Comparison of ENCODE assay signal across 9 cellular contexts in genomic region chr17:7380855-7381683, GRCh38. TPM values are rescaled to one million over a fixed set of nuclear protein-coding genes. Genes with fewer than 3 reads are reported as not detected.
DNase-seq lines count a peak whose midpoint lies in the region; ATAC-seq and TF ChIP-seq lines count a peak whose summit lies in the region.
"Had no signal": no experiment of that assay in that cellular context is flagged by ENCODE, and none has a peak within 500 bp of the region (broad histone marks: within the 10 kb centered on the region; RNA-seq: fewer than 3 reads in every experiment).

Gene TNK1, plus strand, starts transcription at chr17:7381089. Its CDS starts 1,838 bp downstream, at chr17:7382927.

- peak; percentile 79 to 88 for TF ChIP-seq POLR2A in Peyer's patch (IDR thresholded peaks at IDR 0.05)
- TF ChIP-seq POLR2A in ovary (IDR thresholded peaks at IDR 0.05), result peak; percentile 55

- H3K27ac ChIP-seq in Peyer's patch (peak within 1 kb of the TSS; percentile 55 to 82 (median 70)), ovary (peak within 1 kb of the TSS in 1 of 2 donors; percentile 46)

- peaks cover 3% of the 10 kb centered on the region for H3K4me1 Mint-ChIP-seq in glutamatergic neuron (ENCODE audit: low read depth, unreplicated experiment)
- H3K4me1 Mint-ChIP-seq in immature natural killer cell, result peaks cover 0 to 10% of the 10 kb centered on the region in 2 donors

- H3K36me3 ChIP-seq in Peyer's patch (peaks cover 0 to 3% (median 0%) of the 10 kb centered on the region in 3 donors), ovary (no peaks in the 10 kb centered on the region)

- H3K9me3 Mint-ChIP-seq in glutamatergic neuron (ENCODE audit: unreplicated experiment), result peaks cover 24% of the 10 kb centered on the region
- H3K9me3 Mint-ChIP-seq in immature natural killer cell, result peaks cover 0 to 1% (median 0%) of the 10 kb centered on the region in 6 donors

- peak; percentile 1 for DNase-seq in CD1c-positive myeloid dendritic cell (ENCODE audit: extremely low spot score)
- DNase-seq in Peyer's patch, result peak in 2 of 3 donors; percentile 85 to 89
- peak; percentile 29 for DNase-seq in glutamatergic neuron
- peak; percentile 67 to 77 (median 68) for DNase-seq in ovary
- DNase-seq in immature natural killer cell, result no peak
- DNase-seq in activated CD4-positive, alpha-beta T cell treated with anti-CD3 and anti-CD28 coated beads for 1 hour, result no peak
- DNase-seq in MV-4-11 (lab: John Stamatoyannopoulos, UW), result no peak
- DNase-seq: NCI-H2107 had no signal

- H3K27me3 ChIP-seq in Peyer's patch (no peaks in the 10 kb centered on the region), ovary (no peaks in the 10 kb centered on the region)

- no peak for ATAC-seq in GM18520 (IDR thresholded peaks at IDR 0.05; ENCODE audit: unreplicated experiment)

- 1 to 5% (median 4%) methylated on average over 44 to 52 of the region's 52 CpGs for WGBS in ovary, 3 donors

- peaks cover 8% of the 10 kb centered on the region for H3K36me3 Mint-ChIP-seq in glutamatergic neuron (ENCODE audit: unreplicated experiment)
- no peaks in the 10 kb centered on the region for H3K36me3 Mint-ChIP-seq in immature natural killer cell

- H3K4me1 ChIP-seq in Peyer's patch (peaks cover 0 to 17% (median 7%) of the 10 kb centered on the region in 4 donors), ovary (ENCODE audit: insufficient read depth) (peaks cover 19% of the 10 kb centered on the region)

- no peak within 1 kb of the TSS for H3K27ac Mint-ChIP-seq in glutamatergic neuron (ENCODE audit: unreplicated experiment)
- no peak within 1 kb of the TSS for H3K27ac Mint-ChIP-seq in immature natural killer cell

- H3K4me3 ChIP-seq in Peyer's patch, result peak within 1 kb of the TSS; percentile 24 to 73 (median 50)
- peak within 1 kb of the TSS; percentile 43 for H3K4me3 ChIP-seq in ovary

- TF ChIP-seq EP300 in ovary (IDR thresholded peaks at IDR 0.05), result no peak

- intact Hi-C loops in ovary (cut with DNase I), result no loop called here

- H3K27me3 Mint-ChIP-seq in glutamatergic neuron (ENCODE audit: unreplicated experiment), result peaks cover 27% of the 10 kb centered on the region
- H3K27me3 Mint-ChIP-seq in immature natural killer cell (ENCODE audit: low read depth in 3 of 3), result peaks cover 13 to 17% (median 14%) of the 10 kb centered on the region in 3 donors

- H3K9me3 ChIP-seq in Peyer's patch, result no peaks in the 10 kb centered on the region
- no peaks in the 10 kb centered on the region for H3K9me3 ChIP-seq in ovary

- TF ChIP-seq CTCF in Peyer's patch (IDR thresholded peaks at IDR 0.05), result peak in 2 of 6 experiments; percentile 11 to 15
- no peak for TF ChIP-seq CTCF in glutamatergic neuron (IDR thresholded peaks at IDR 0.05; ENCODE audit: partially characterized antibody, unreplicated experiment)
- no peak for TF ChIP-seq CTCF in ovary (IDR thresholded peaks at IDR 0.05)

- H3K4me3 Mint-ChIP-seq in glutamatergic neuron (ENCODE audit: unreplicated experiment), result peak within 1 kb of the TSS; percentile 63
- peak within 1 kb of the TSS in 1 of 5 donors; percentile 18 for H3K4me3 Mint-ChIP-seq in immature natural killer cell

RNA-seq across cellular contexts. Expression of gene TNK1, which starts in this region (rescaled TPM):
- total RNA-seq in Peyer's patch (10 to 100 TPM; 19.8 to 54.4 (median 44.4) TPM), glutamatergic neuron (ENCODE audit: unreplicated experiment) (0.34 TPM), ovary (1 to 10 TPM; 5.0 to 8.3 (median 6.4) TPM)
- polyA plus RNA-seq in ovary (1 to 10 TPM in 1 of 2 donors, under 1 TPM in 1; 0.85 to 3.6 TPM), immature natural killer cell (under 1 TPM in 2 of 3 donors, not detected in 1; 0.21 to 0.29 TPM)

Comparison
In these comparisons a context has a peak if more than half of its experiments do, and no peak if none do; other contexts are left out.
1. Peak in DNase-seq in glutamatergic neuron; RNA of the gene not detected or under 1 TPM.
2. DNase-seq: peak in CD1c-positive myeloid dendritic cell (single experiment), Peyer's patch (2 of 3) and ovary (5 of 5); none in immature natural killer cell (0 of 3), activated CD4-positive, alpha-beta T cell treated with anti-CD3 and anti-CD28 coated beads for 1 hour (single experiment) and MV-4-11 (single experiment).